14 cellular contexts compared by ENCODE assay signal in the genomic region with DNA sequence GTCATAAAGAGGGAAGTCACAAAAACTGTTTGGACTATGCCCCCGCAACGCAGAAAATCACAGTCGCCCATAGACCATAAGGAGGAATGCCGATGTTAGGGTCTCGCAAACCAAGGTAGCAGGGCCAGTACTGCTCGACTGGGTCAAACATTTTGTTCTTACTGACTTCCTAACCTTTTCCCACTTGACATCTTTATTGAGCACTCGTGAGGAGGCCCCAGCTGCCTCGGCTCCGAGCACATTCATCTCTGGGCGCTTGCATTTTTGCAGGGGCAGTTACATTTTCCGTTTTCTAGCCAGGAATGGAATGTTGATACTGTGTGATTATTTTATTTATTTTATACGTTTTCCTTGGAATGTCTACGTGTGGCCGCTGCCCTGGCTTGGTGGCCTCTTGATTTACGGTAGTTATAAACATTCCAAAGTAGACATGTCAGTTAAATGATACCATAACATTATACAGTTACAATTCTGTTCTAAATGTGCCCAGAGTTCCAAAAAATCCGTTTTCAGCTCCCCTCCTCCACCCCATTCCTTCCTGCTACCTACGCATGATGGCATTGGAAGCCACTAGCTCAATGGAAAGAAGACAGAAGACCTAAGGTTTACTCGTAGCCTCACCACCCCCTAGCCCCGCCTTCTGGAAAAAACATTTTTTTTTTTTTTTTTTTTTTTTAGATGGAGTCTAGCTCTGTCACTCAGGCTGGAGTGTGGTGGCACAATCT. TPM values are rescaled to one million over a fixed set of nuclear protein-coding genes. Genes with fewer than 3 reads are reported as not detected.
DNase-seq lines count a peak whose midpoint lies in the region; ATAC-seq, FAIRE-seq and TF ChIP-seq lines count a peak whose summit lies in the region.
"Had no signal": no experiment of that assay in that cellular context is flagged by ENCODE, and none has a peak within 500 bp of the region (broad histone marks: within the 10 kb centered on the region; RNA-seq: fewer than 3 reads in every experiment).

No MANE protein-coding gene starts in this region.

- H3K27me3 Mint-ChIP-seq in GM23338 (ENCODE audit: insufficient read depth, low read depth, poor library complexity) = no peaks in the 10 kb centered on the region
- H3K27me3 Mint-ChIP-seq: activated naive CD4-positive, alpha-beta T cell treated with anti-CD3 and anti-CD28 coated beads, Interleukin-2, amount 50 U/mL, for 24 hours had no signal

- no peaks in the 10 kb centered on the region for H3K79me2 ChIP-seq in GM23338 (replicated peaks; ENCODE audit: insufficient read depth)

- H3K4me1 ChIP-seq in GM23338 (ENCODE audit: insufficient read depth) (no peaks in the 10 kb centered on the region), kidney (ENCODE audit: control insufficient read depth in 1 of 2, insufficient read depth in 1 of 2, low read depth in 1 of 2, low read length in 2 of 2) (peaks cover 4 to 6% of the 10 kb centered on the region in 2 donors), stomach smooth muscle (ENCODE audit: control insufficient read depth, insufficient read depth, low read length) (peaks cover 31% of the 10 kb centered on the region), upper lobe of right lung (no peaks in the 10 kb centered on the region)

- H3K36me3 Mint-ChIP-seq in GM23338 (ENCODE audit: low read depth) = no peaks in the 10 kb centered on the region
- H3K36me3 Mint-ChIP-seq: activated naive CD4-positive, alpha-beta T cell treated with anti-CD3 and anti-CD28 coated beads, Interleukin-2, amount 50 U/mL, for 24 hours had no signal

- no peaks in the 10 kb centered on the region for H3K9me3 Mint-ChIP-seq in GM23338
- H3K9me3 Mint-ChIP-seq: activated naive CD4-positive, alpha-beta T cell treated with anti-CD3 and anti-CD28 coated beads, Interleukin-2, amount 50 U/mL, for 24 hours had no signal

- TF ChIP-seq CTCF in GM23338 (conservative IDR thresholded peaks at IDR 0.05; ENCODE audit: low read depth in 2 of 2) (no peak), kidney (IDR thresholded peaks at IDR 0.05; ENCODE audit: borderline replicate concordance, extremely low read depth, insufficient read depth) (no peak), upper lobe of right lung (IDR thresholded peaks at IDR 0.05) (no peak)

- H3K4me3 ChIP-seq in GM23338 (no peak overlapping the region), kidney (ENCODE audit: low read length in 2 of 2) (no peak overlapping the region), stomach smooth muscle (ENCODE audit: low read length in 2 of 2) (peak overlapping the region in 1 of 2 donors; percentile 44), upper lobe of right lung (no peak overlapping the region)

- H2AFZ ChIP-seq in GM23338 = peak overlapping the region; percentile 50; the same call in 1 of the 2 replicates

- no peak overlapping the region for H3K4me3 Mint-ChIP-seq in GM23338
- H3K4me3 Mint-ChIP-seq: activated naive CD4-positive, alpha-beta T cell treated with anti-CD3 and anti-CD28 coated beads, Interleukin-2, amount 50 U/mL, for 24 hours had no signal

- no peak overlapping the region for H3K4me2 ChIP-seq in GM23338

- FAIRE-seq in kidney (lab: Jason Lieb, UNC) = no peak
- FAIRE-seq: D721Med had no signal

- no peaks in the 10 kb centered on the region for H3K9me2 ChIP-seq in GM23338 (ENCODE audit: insufficient read depth)

- H3K4me1 Mint-ChIP-seq in GM23338 = peaks cover 9% of the 10 kb centered on the region; the same call in 2 of the 3 replicates

- H3K27ac Mint-ChIP-seq in GM23338 = no peak overlapping the region
- H3K27ac Mint-ChIP-seq: activated naive CD4-positive, alpha-beta T cell treated with anti-CD3 and anti-CD28 coated beads, Interleukin-2, amount 50 U/mL, for 24 hours had no signal

- H3K9ac ChIP-seq in kidney (ENCODE audit: low read length in 2 of 2) (no peak overlapping the region), stomach smooth muscle (ENCODE audit: low read length in 2 of 2) (no peak overlapping the region)

- H3K27ac ChIP-seq in GM23338 (ENCODE audit: low read depth) (no peak overlapping the region), kidney (ENCODE audit: low read depth in 2 of 2, low read length in 2 of 2) (peak overlapping the region; percentile 34 to 35), stomach smooth muscle (ENCODE audit: low read length) (peak overlapping the region; percentile 41), upper lobe of right lung (no peak overlapping the region)

- H3F3A ChIP-seq in GM23338 (replicated peaks; ENCODE audit: low read depth) = no peaks in the 10 kb centered on the region

- no peaks in the 10 kb centered on the region for H4K20me1 ChIP-seq in GM23338 (replicated peaks; ENCODE audit: insufficient read depth)

- H3K36me3 ChIP-seq in GM23338 (ENCODE audit: insufficient read depth) (no peaks in the 10 kb centered on the region), kidney (ENCODE audit: control insufficient read depth in 1 of 2, insufficient read depth in 2 of 2, low read length in 2 of 2) (no peaks in the 10 kb centered on the region), stomach smooth muscle (ENCODE audit: control insufficient read depth in 2 of 2, insufficient read depth in 2 of 2, low read length in 2 of 2) (no peaks in the 10 kb centered on the region), upper lobe of right lung (no peaks in the 10 kb centered on the region)

- no peaks in the 10 kb centered on the region for H3K9me3 ChIP-seq in kidney (ENCODE audit: control insufficient read depth in 1 of 2, low read length in 2 of 2)
- no peaks in the 10 kb centered on the region for H3K9me3 ChIP-seq in stomach smooth muscle (ENCODE audit: control insufficient read depth in 2 of 2, low read length in 2 of 2)
- no peaks in the 10 kb centered on the region for H3K9me3 ChIP-seq in upper lobe of right lung

- intact Hi-C loops in kidney (cut with DNase I) = no loop called here
- intact Hi-C loops in upper lobe of right lung (cut with DNase I) = no loop called here

- H3K27me3 ChIP-seq in GM23338 (ENCODE audit: insufficient read depth) = no peaks in the 10 kb centered on the region
- no peaks in the 10 kb centered on the region for H3K27me3 ChIP-seq in stomach smooth muscle (ENCODE audit: control insufficient read depth in 1 of 2, insufficient read depth in 2 of 2, low read length in 2 of 2)
- H3K27me3 ChIP-seq in upper lobe of right lung = peaks cover 10% of the 10 kb centered on the region

- ATAC-seq in GM23338 (no peak), GM18520 (IDR thresholded peaks at IDR 0.05; ENCODE audit: unreplicated experiment) (no peak), upper lobe of right lung (no peak)

- no peak for DNase-seq in GM23338 (ENCODE audit: low spot score)
- DNase-seq in amniotic epithelial cell (ENCODE audit: low read depth) = peak; percentile 56
- DNase-seq in kidney = no peak
- DNase-seq in NCI-H187 treated with DMSO at 0.1 percent for 48 hours (lab: John Stamatoyannopoulos, UW) = no peak
- no peak for DNase-seq in islet precursor cell
- DNase-seq in upper lobe of right lung = no peak
- DNase-seq: central memory CD4-positive, alpha-beta T cell; NK-92 treated with Interleukin-12 subunit alpha and Interleukin-12 subunit beta, amount 100 ng/mL, for 24 hours; substantia nigra had no signal

TF ChIP-seq in GM23338, 12 proteins besides CTCF, POLR2A, EP300 and RAD21 (continues in another document):
- TF ChIP-seq, protein P1, sequence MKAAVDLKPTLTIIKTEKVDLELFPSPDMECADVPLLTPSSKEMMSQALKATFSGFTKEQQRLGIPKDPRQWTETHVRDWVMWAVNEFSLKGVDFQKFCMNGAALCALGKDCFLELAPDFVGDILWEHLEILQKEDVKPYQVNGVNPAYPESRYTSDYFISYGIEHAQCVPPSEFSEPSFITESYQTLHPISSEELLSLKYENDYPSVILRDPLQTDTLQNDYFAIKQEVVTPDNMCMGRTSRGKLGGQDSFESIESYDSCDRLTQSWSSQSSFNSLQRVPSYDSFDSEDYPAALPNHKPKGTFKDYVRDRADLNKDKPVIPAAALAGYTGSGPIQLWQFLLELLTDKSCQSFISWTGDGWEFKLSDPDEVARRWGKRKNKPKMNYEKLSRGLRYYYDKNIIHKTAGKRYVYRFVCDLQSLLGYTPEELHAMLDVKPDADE (IDR thresholded peaks at IDR 0.05) = no peak

RNA-seq across cellular contexts. Expression of gene APCDD1L, which starts 56.9 kb away (rescaled TPM):
- total RNA-seq in GM23338 (2014; rRNA removed; shearing (Covaris generic)) = 4.6 and 10.9 TPM in 2 replicates
- polyA plus RNA-seq in GM23338 (2016; fragmentation: Nextera tagmentation; extraction: Ambion mirVana) (1.3 and 1.8 TPM in 2 replicates), kidney (ENCODE audit: insufficient read depth, low read depth, low replicate concordance) (4.5 TPM)
- total RNA-seq in kidney (1.2 TPM), upper lobe of right lung (not detected)
- total RNA-seq: T-helper 2 cell treated with Interferon-gamma antibody and Interleukin-4, amounts not matched to agents 100 ng/mL and 5 ng/mL, for 36 hours had no signal

Comparison
In these comparisons a context has a peak if more than half of its experiments do, and no peak if none do; other contexts are left out.
1. H3K27ac ChIP-seq: peak in kidney (2 of 2) and stomach smooth muscle (single experiment); none in GM23338 (single experiment) and upper lobe of right lung (single experiment).